In genomic region chr21:37220981-37221664, GRCh38 we compare ENCODE assay signal across 1 cellular context.
A peak's percentile ranks its signal among the peaks of the same experiment; 100 is the strongest.
TF ChIP-seq lines count a peak whose summit lies in the region.

No MANE protein-coding gene starts in this region.

TF ChIP-seq in K562, 482 proteins besides CTCF, POLR2A, EP300 and RAD21 (continued from another document):
- TF ChIP-seq CHD7 (IDR thresholded peaks at IDR 0.05; ENCODE audit: low read depth, low read length) (no peak), SRF (CRISPR knock-in tag; IDR thresholded peaks at IDR 0.05) (peak in 1 of 2 experiments; percentile 84; a peak in 1 of 4 replicates), POLR2AphosphoS5 (IDR thresholded peaks at IDR 0.05; ENCODE audit: control insufficient read depth, insufficient read depth, low read depth, low read length) (peak; percentile 54; the same call in 1 of the 2 replicates), JUND (IDR thresholded peaks at IDR 0.05; ENCODE audit: borderline replicate concordance, low read depth, low read length) (peak; percentile 37; the same call in 1 of the 2 replicates), JUND (tag; IDR thresholded peaks at IDR 0.05; ENCODE audit: borderline replicate concordance, low read depth, low read length) (peak; percentile 49; the same call in 1 of the 3 replicates), RBM22 (IDR thresholded peaks at IDR 0.05; ENCODE audit: low read depth, low read length, poor library complexity, severe bottlenecking) (peak; percentile 94), HCFC1 (IDR thresholded peaks at IDR 0.05; ENCODE audit: low read depth, low read length) (peak; percentile 52), FOXK2 (conservative IDR thresholded peaks at IDR 0.05 in 1 of 2, IDR thresholded peaks at IDR 0.05 in 1 of 2; ENCODE audit: low read depth in 2 of 2) (peak in 1 of 2 experiments; percentile 45; a peak in 1 of 4 replicates), SMAD4 (CRISPR knock-in tag; conservative IDR thresholded peaks at IDR 0.05) (peak; percentile 61; the same call in 1 of the 2 replicates), KDM5B (IDR thresholded peaks at IDR 0.05; ENCODE audit: insufficient replicate concordance, low read depth, low read length) (peak; percentile 38), CXXC5 (CRISPR knock-in tag; IDR thresholded peaks at IDR 0.05) (peak; percentile 64), ELF2 (CRISPR knock-in tag; IDR thresholded peaks at IDR 0.05) (peak; percentile 67; the same call in 1 of the 2 replicates), SNRNP70 (optimal IDR thresholded peaks at IDR 0.05; ENCODE audit: low read depth, low read length) (no peak), DPF2 (IDR thresholded peaks at IDR 0.05) (0 out of 2 replicates have a peak, but pooled peaks have one; percentile 26), SAFB (IDR thresholded peaks at IDR 0.05; ENCODE audit: borderline replicate concordance, low read depth, low read length) (peak; percentile 64), HOMEZ (CRISPR knock-in tag; IDR thresholded peaks at IDR 0.05) (no peak), CTBP1 (IDR thresholded peaks at IDR 0.05; ENCODE audit: borderline replicate concordance) (peak; percentile 69; the same call in 1 of the 2 replicates), E2F1 (CRISPR knock-in tag; IDR thresholded peaks at IDR 0.05) (no peak; the same call in 1 of the 2 replicates), TBP (optimal IDR thresholded peaks at IDR 0.05; ENCODE audit: low read depth, low read length) (peak; percentile 61), MLX (CRISPR knock-in tag; conservative IDR thresholded peaks at IDR 0.05) (no peak), ZNF224 (CRISPR knock-in tag; IDR thresholded peaks at IDR 0.05) (no peak), KAT7 (CRISPR knock-in tag; IDR thresholded peaks at IDR 0.05; ENCODE audit: borderline replicate concordance) (no peak), ELK3 (CRISPR knock-in tag; IDR thresholded peaks at IDR 0.05) (no peak), TOE1 (IDR thresholded peaks at IDR 0.05; ENCODE audit: borderline replicate concordance) (peak; percentile 99), TOE1 (CRISPR knock-in tag; IDR thresholded peaks at IDR 0.05; ENCODE audit: borderline replicate concordance, low read depth) (no peak), HNRNPH1 (optimal IDR thresholded peaks at IDR 0.05; ENCODE audit: low read depth, low read length) (no peak), FOSL1 (tag; conservative IDR thresholded peaks at IDR 0.05) (no peak), PHB2 (IDR thresholded peaks at IDR 0.05; ENCODE audit: low read depth) (no peak), ZNF76 (CRISPR knock-in tag; IDR thresholded peaks at IDR 0.05; ENCODE audit: borderline replicate concordance) (0 out of 2 replicates have a peak, but pooled peaks have one; percentile 67), ZNF253 (CRISPR knock-in tag; conservative IDR thresholded peaks at IDR 0.05) (no peak), PATZ1 (CRISPR knock-in tag; IDR thresholded peaks at IDR 0.05; ENCODE audit: borderline replicate concordance) (no peak), SMC3 (conservative IDR thresholded peaks at IDR 0.05; ENCODE audit: insufficient read depth, low read depth, low read length) (peak; percentile 41), ETV6 (IDR thresholded peaks at IDR 0.05; ENCODE audit: borderline replicate concordance in 1 of 2, low read depth in 2 of 2, low read length in 1 of 2) (peak; percentile 97 to 99), ETV6 (CRISPR knock-in tag; IDR thresholded peaks at IDR 0.05; ENCODE audit: borderline replicate concordance) (no peak), ZBTB33 (CRISPR knock-in tag; IDR thresholded peaks at IDR 0.05) (peak; percentile 87)
